Comparison of ENCODE assay signal across 20 cellular contexts in the genomic region with DNA sequence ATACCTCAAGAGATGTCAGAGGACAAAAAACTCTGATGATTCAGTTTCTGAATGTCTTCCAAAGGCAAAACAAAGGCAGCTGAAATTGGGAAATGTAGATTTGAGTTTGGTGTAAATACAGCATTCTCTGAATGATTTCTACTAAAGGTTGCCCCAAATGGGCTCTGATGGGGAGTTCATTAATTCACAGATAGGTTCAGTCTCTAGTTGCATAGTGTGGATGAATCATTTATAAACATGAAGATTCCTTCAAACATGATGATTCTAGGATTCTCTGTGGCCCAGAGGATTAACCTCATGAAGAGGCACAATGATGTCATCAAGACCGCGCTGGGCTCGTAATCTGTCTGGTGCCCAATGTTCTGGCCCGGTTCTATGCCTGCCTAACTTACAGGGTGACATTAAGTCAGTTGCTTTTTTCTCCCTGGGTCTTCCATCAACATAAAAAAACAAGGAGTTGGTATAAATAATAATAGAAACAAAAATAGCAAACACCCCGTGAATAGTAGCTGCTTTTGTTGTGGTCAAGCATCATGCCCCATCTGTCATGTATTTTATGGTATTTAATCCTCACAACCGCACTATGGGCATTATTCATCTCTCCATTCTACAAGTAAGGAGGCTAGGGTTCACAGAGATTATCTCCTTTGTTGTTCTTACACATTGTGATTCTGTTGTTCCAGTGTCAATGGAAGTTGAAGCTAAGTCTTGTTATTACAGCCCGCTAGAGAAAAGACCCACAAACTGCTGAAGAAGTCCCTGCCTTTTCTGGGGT.
DNase-seq lines count a peak whose midpoint lies in the region; ATAC-seq, FAIRE-seq and TF ChIP-seq lines count a peak whose summit lies in the region.
"Had no signal": no experiment of that assay in that cellular context is flagged by ENCODE, and none has a peak within 500 bp of the region (broad histone marks: within the 10 kb centered on the region; RNA-seq: fewer than 3 reads in every experiment).

No MANE protein-coding gene starts in this region.

- H3K27me3 Mint-ChIP-seq in HFFc6 (ENCODE audit: insufficient read depth): no peaks in the 10 kb centered on the region
- H3K27me3 Mint-ChIP-seq: activated CD8-positive, alpha-beta memory T cell treated with anti-CD3 and anti-CD28 coated beads, Interleukin-2, amount 10 ng/mL, durations not matched to agents 7 days and 5 days; activated naive CD4-positive, alpha-beta T cell treated with anti-CD3 and anti-CD28 coated beads, Interleukin-2, amount 10 ng/mL, durations not matched to agents 7 days and 5 days; type B pancreatic cell had no signal

- CTCF ChIA-PET in AG04450 (lab: Charles Lee): interaction anchor here (1.2 kb wide), 1 partner anchor 440 kb away, joined by 3 read pairs; no protein-coding TSS in a partner anchor

- no peak overlapping the region for H3K9ac ChIP-seq in kidney (ENCODE audit: low read length in 2 of 2)

- H3K4me1 Mint-ChIP-seq in HFFc6 (ENCODE audit: low read depth): peaks cover 73% of the 10 kb centered on the region
- H3K4me1 Mint-ChIP-seq: activated CD8-positive, alpha-beta memory T cell treated with anti-CD3 and anti-CD28 coated beads, Interleukin-2, amount 10 ng/mL, durations not matched to agents 7 days and 5 days; activated naive CD4-positive, alpha-beta T cell treated with anti-CD3 and anti-CD28 coated beads, Interleukin-2, amount 10 ng/mL, durations not matched to agents 7 days and 5 days had no signal

- DNase-seq in AG04450 (ENCODE audit: low read depth, low spot score) (peak; percentile 93), HFFc6 (peak; percentile 95), amniotic stem cell (lab: John Stamatoyannopoulos, UW) (peak; percentile 71), iris pigment epithelial cell (ENCODE audit: low read depth) (peak; percentile 97), sciatic nerve (ENCODE audit: low spot score) (no peak), DMS114 treated with DMSO at 0.1 percent for 48 hours (lab: John Stamatoyannopoulos, UW; ENCODE audit: unreplicated experiment) (no peak), kidney (no peak)
- DNase-seq in activated CD8-positive, alpha-beta memory T cell treated with anti-CD3 and anti-CD28 coated beads for 24 hours: no peak
- DNase-seq: activated CD8-positive, alpha-beta memory T cell treated with anti-CD3 and anti-CD28 coated beads, Interleukin-2, amount 10 ng/mL, durations not matched to agents 7 days and 5 days; activated naive CD4-positive, alpha-beta T cell treated with anti-CD3 and anti-CD28 coated beads, Interleukin-2, amount 10 ng/mL, durations not matched to agents 7 days and 5 days; BE2C; dermis blood vessel endothelial cell; KBM-7; kidney glomerular epithelial cell; NCI-H1694; NCI-H774 had no signal

- H3K4me1 ChIP-seq in kidney (ENCODE audit: control insufficient read depth in 1 of 2, insufficient read depth in 1 of 2, low read depth in 1 of 2, low read length in 2 of 2): peaks cover 0 to 2% of the 10 kb centered on the region in 2 donors
- H3K4me1 ChIP-seq: BE2C had no signal

- H3K27ac ChIP-seq in AG04450 (ENCODE audit: low read depth, low read length): peak overlapping the region; percentile 83
- no peak overlapping the region for H3K27ac ChIP-seq in kidney (ENCODE audit: low read depth in 2 of 2, low read length in 2 of 2)
- H3K27ac ChIP-seq: SK-N-MC, VCaP had no signal

- no peak for ATAC-seq in sciatic nerve
- ATAC-seq: activated CD8-positive, alpha-beta memory T cell treated with anti-CD3 and anti-CD28 coated beads, Interleukin-2, amount 10 ng/mL, durations not matched to agents 7 days and 5 days; GM12878 had no signal

- no peaks in the 10 kb centered on the region for H3K27me3 ChIP-seq in AG04450 (ENCODE audit: control insufficient read depth, insufficient read depth, low read length)
- H3K27me3 ChIP-seq: BE2C had no signal

- H3K27ac Mint-ChIP-seq in HFFc6: peak overlapping the region; percentile 90
- H3K27ac Mint-ChIP-seq: activated CD8-positive, alpha-beta memory T cell treated with anti-CD3 and anti-CD28 coated beads, Interleukin-2, amount 10 ng/mL, durations not matched to agents 7 days and 5 days; activated naive CD4-positive, alpha-beta T cell treated with anti-CD3 and anti-CD28 coated beads, Interleukin-2, amount 10 ng/mL, durations not matched to agents 7 days and 5 days; type B pancreatic cell had no signal

- no peaks in the 10 kb centered on the region for H3K36me3 ChIP-seq in kidney (ENCODE audit: control insufficient read depth in 1 of 2, insufficient read depth in 2 of 2, low read length in 2 of 2)
- H3K36me3 ChIP-seq: BE2C had no signal

- FAIRE-seq in kidney (lab: Jason Lieb, UNC): no peak
- FAIRE-seq: GM12878 had no signal

- peaks cover 4% of the 10 kb centered on the region; the same call in 1 of the 2 replicates for H3K36me3 Mint-ChIP-seq in HFFc6 (ENCODE audit: low read depth)
- H3K36me3 Mint-ChIP-seq: activated CD8-positive, alpha-beta memory T cell treated with anti-CD3 and anti-CD28 coated beads, Interleukin-2, amount 10 ng/mL, durations not matched to agents 7 days and 5 days; activated naive CD4-positive, alpha-beta T cell treated with anti-CD3 and anti-CD28 coated beads, Interleukin-2, amount 10 ng/mL, durations not matched to agents 7 days and 5 days; type B pancreatic cell had no signal

- H3K4me3 ChIP-seq in AG04450 (ENCODE audit: low read depth, low read length) (no peak overlapping the region), kidney (ENCODE audit: low read length in 2 of 2) (no peak overlapping the region)
- H3K4me3 ChIP-seq: GM12878, SK-N-MC had no signal

- H3K9me3 ChIP-seq in AG04450 (ENCODE audit: control insufficient read depth, insufficient read depth, low read length): no peaks in the 10 kb centered on the region
- H3K9me3 ChIP-seq in kidney (ENCODE audit: control insufficient read depth in 1 of 2, low read length in 2 of 2): no peaks in the 10 kb centered on the region
- H3K9me3 ChIP-seq: BE2C had no signal

- TF ChIP-seq CTCF in AG04450 (IDR thresholded peaks at IDR 0.05; ENCODE audit: low read depth, low read length) (no peak), HFFc6 (IDR thresholded peaks at IDR 0.05) (no peak), kidney (IDR thresholded peaks at IDR 0.05; ENCODE audit: borderline replicate concordance, extremely low read depth, insufficient read depth) (no peak)

- H3K4me3 Mint-ChIP-seq in HFFc6: peak overlapping the region; percentile 62
- H3K4me3 Mint-ChIP-seq: activated CD8-positive, alpha-beta memory T cell treated with anti-CD3 and anti-CD28 coated beads, Interleukin-2, amount 10 ng/mL, durations not matched to agents 7 days and 5 days; activated naive CD4-positive, alpha-beta T cell treated with anti-CD3 and anti-CD28 coated beads, Interleukin-2, amount 10 ng/mL, durations not matched to agents 7 days and 5 days; type B pancreatic cell had no signal

- POLR2A ChIA-PET in AG04450 (lab: Yijun Ruan, JAX): interaction anchor here (1.0 to 1.3 kb wide), 3 partner anchors 17 to 855 kb away, joined by 3 to 7 read pairs (median 6); a partner anchor contains a TSS

- intact Hi-C loops in sciatic nerve (cut with DNase I): no loop called here
- intact Hi-C loops in kidney (cut with DNase I): no loop called here

- H3K9me3 Mint-ChIP-seq in HFFc6: no peaks in the 10 kb centered on the region
- H3K9me3 Mint-ChIP-seq: activated naive CD4-positive, alpha-beta T cell treated with anti-CD3 and anti-CD28 coated beads, Interleukin-2, amount 10 ng/mL, durations not matched to agents 7 days and 5 days had no signal

Comparison
In these comparisons a context has a peak if more than half of its experiments do, and no peak if none do; other contexts are left out.
1. DNase-seq: peak in AG04450 (single experiment), HFFc6 (single experiment), amniotic stem cell (single experiment) and iris pigment epithelial cell (single experiment); none in activated CD8-positive, alpha-beta memory T cell treated with anti-CD3 and anti-CD28 coated beads for 24 hours (single experiment), sciatic nerve (single experiment), DMS114 treated with DMSO at 0.1 percent for 48 hours (single experiment) and kidney (single experiment).